ENCODE assay signal across 8 cellular contexts in the genomic region with DNA sequence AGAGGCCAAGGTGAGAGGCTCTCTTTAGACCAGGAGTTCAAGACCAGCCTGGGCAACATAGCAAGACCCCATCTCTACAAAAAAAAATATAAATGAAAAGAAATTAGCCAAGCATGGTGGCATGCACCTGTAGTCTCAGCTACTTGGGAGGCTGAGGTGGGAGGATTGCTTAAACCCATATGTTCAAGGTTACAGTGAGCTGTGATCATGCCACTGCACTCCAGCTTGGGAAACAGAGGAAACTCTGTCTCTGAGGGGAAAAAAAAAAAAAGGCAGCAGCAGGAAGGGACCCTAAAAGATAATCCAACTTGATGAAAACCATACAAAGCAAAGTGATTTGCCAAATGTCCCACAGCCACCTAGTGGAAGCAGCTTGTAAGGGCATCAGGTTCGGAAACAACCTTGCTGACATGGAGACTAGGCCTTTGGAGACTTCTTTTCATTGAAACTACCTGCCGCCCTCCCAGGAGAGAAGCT. TPM values are rescaled to one million over a fixed set of nuclear protein-coding genes. Genes with fewer than 3 reads are reported as not detected.
DNase-seq lines count a peak whose midpoint lies in the region; ATAC-seq and TF ChIP-seq lines count a peak whose summit lies in the region.

No MANE protein-coding gene starts in this region.

- no peak overlapping the region for H3K4me3 ChIP-seq in fibroblast of lung (replicated peaks in 1 of 4; ENCODE audit: control extremely low read depth in 1 of 4, insufficient read depth in 1 of 4, low read depth in 3 of 4, low read length in 4 of 4)
- H3K4me3 ChIP-seq in trophoblast cell (ENCODE audit: low read depth, low read length): no peak overlapping the region
- no peak overlapping the region for H3K4me3 ChIP-seq in vagina

- H3K36me3 ChIP-seq in fibroblast of lung (ENCODE audit: control insufficient read depth, insufficient read depth, low read length): peaks cover 7% of the 10 kb centered on the region
- H3K36me3 ChIP-seq in trophoblast cell (ENCODE audit: control insufficient read depth in 1 of 2, insufficient read depth in 2 of 2, low read length in 2 of 2): peaks cover 11 to 29% of the 10 kb centered on the region in 2 experiments
- H3K36me3 ChIP-seq in vagina: peaks cover 0 to 47% of the 10 kb centered on the region in 2 donors

- H2BK12ac ChIP-seq in trophoblast cell (ENCODE audit: low read length): no peak overlapping the region

- H3K9me3 ChIP-seq in fibroblast of lung (ENCODE audit: control insufficient read depth, insufficient read depth, low read depth, low read length) (no peaks in the 10 kb centered on the region), trophoblast cell (ENCODE audit: insufficient read depth, low read depth, low read length) (no peaks in the 10 kb centered on the region), vagina (no peaks in the 10 kb centered on the region)

- H3K4ac ChIP-seq in trophoblast cell (ENCODE audit: low read depth, low read length): no peak overlapping the region

- H3K79me2 ChIP-seq in fibroblast of lung (ENCODE audit: control insufficient read depth, insufficient read depth, low read length): no peaks in the 10 kb centered on the region
- no peaks in the 10 kb centered on the region for H3K79me2 ChIP-seq in trophoblast cell (ENCODE audit: control insufficient read depth, insufficient read depth, low read length, poor library complexity)

- no peak overlapping the region for H3K14ac ChIP-seq in trophoblast cell (ENCODE audit: low read length)

- intact Hi-C loops in vagina (cut with DNase I): no loop called here

- peak; percentile 78 for ATAC-seq in GM21529 (IDR thresholded peaks at IDR 0.05; ENCODE audit: unreplicated experiment)

- H4K91ac ChIP-seq in trophoblast cell (ENCODE audit: low read depth, low read length): no peak overlapping the region

- no peak overlapping the region for H3K9ac ChIP-seq in fibroblast of lung (ENCODE audit: insufficient read depth, low read length)
- no peak overlapping the region for H3K9ac ChIP-seq in trophoblast cell (ENCODE audit: low read length)

- H3K79me1 ChIP-seq in trophoblast cell (ENCODE audit: low read length): no peaks in the 10 kb centered on the region

- no peak overlapping the region for H2BK5ac ChIP-seq in trophoblast cell (ENCODE audit: low read depth, low read length, poor library complexity)

- H3K27me3 ChIP-seq in fibroblast of lung (ENCODE audit: control insufficient read depth, insufficient read depth, low read length) (no peaks in the 10 kb centered on the region), trophoblast cell (ENCODE audit: insufficient read depth, low read length) (no peaks in the 10 kb centered on the region), vagina (no peaks in the 10 kb centered on the region)

- H2BK120ac ChIP-seq in trophoblast cell (ENCODE audit: insufficient read depth, low read length, poor library complexity): no peak overlapping the region

- no peak overlapping the region for H3K23ac ChIP-seq in trophoblast cell (ENCODE audit: low read length)

- no CpG with 5 or more reads among the region's 2 CpGs for WGBS in trophoblast cell (ENCODE audit: extremely low coverage, insufficient coverage, insufficient read length)

- no peaks in the 10 kb centered on the region for H3K4me1 ChIP-seq in fibroblast of lung (ENCODE audit: control insufficient read depth, extremely low read depth, insufficient read depth, low read length)
- no peaks in the 10 kb centered on the region for H3K4me1 ChIP-seq in trophoblast cell (ENCODE audit: control insufficient read depth in 1 of 2, insufficient read depth in 2 of 2, low read length in 2 of 2)
- H3K4me1 ChIP-seq in vagina: no peaks in the 10 kb centered on the region

- H4K12ac ChIP-seq in trophoblast cell (ENCODE audit: low read depth, low read length): no peak overlapping the region

- H3K27ac ChIP-seq in fibroblast of lung (ENCODE audit: insufficient read depth, low read length) (no peak overlapping the region), trophoblast cell (ENCODE audit: low read depth, low read length) (no peak overlapping the region), vagina (no peak overlapping the region)

- TF ChIP-seq CTCF in fibroblast of lung (conservative IDR thresholded peaks at IDR 0.05 in 1 of 2, IDR thresholded peaks at IDR 0.05 in 1 of 2; ENCODE audit: low read depth in 1 of 2, low read length in 2 of 2): peak; percentile 86 to 92
- peak in 1 of 3 experiments; percentile 15 for TF ChIP-seq CTCF in vagina (IDR thresholded peaks at IDR 0.05)

- no peaks in the 10 kb centered on the region for H4K20me1 ChIP-seq in fibroblast of lung (ENCODE audit: control insufficient read depth, extremely low read depth, insufficient read depth, low read length)

- TF ChIP-seq POLR2A in vagina (IDR thresholded peaks at IDR 0.05): no peak

- H2AK5ac ChIP-seq in trophoblast cell (ENCODE audit: low read length): no peak overlapping the region

- H3K4me2 ChIP-seq in fibroblast of lung (ENCODE audit: extremely low read depth, insufficient read depth, low read length): no peak overlapping the region
- no peak overlapping the region for H3K4me2 ChIP-seq in trophoblast cell (ENCODE audit: low read length)

- H3K18ac ChIP-seq in trophoblast cell (ENCODE audit: low read length): no peak overlapping the region

- H4K8ac ChIP-seq in trophoblast cell (ENCODE audit: low read depth, low read length): no peak overlapping the region

- DNase-seq in DMS53 (lab: John Stamatoyannopoulos, UW): peak; percentile 77
- peak; percentile 46 for DNase-seq in NCI-H460 (ENCODE audit: extremely low read depth, low read depth)
- peak; percentile 16 for DNase-seq in activated T-cell treated with anti-CD3 and anti-CD28 coated beads for 24 hours (ENCODE audit: low read depth)
- peak; percentile 43 to 67 for DNase-seq in fibroblast of lung (ENCODE audit: low read depth in 2 of 2)
- DNase-seq in trophoblast cell: peak; percentile 16 to 66
- no peak for DNase-seq in DMS79 (lab: John Stamatoyannopoulos, UW)
- DNase-seq in vagina (ENCODE audit: extremely low spot score in 2 of 2): no peak

- H2AFZ ChIP-seq in fibroblast of lung (ENCODE audit: low read length) (no peak overlapping the region), trophoblast cell (ENCODE audit: insufficient read depth, low read length, poor library complexity) (no peak overlapping the region)

RNA-seq across cellular contexts. Expression of a gene that starts 15.6 kb away (rescaled TPM):
- 1.8 and 3.3 TPM in 2 replicates for total RNA-seq in NCI-H460 (2014; rRNA removed; shearing (Covaris generic))
- 1.1 and 6.0 TPM in 2 replicates for polyA plus RNA-seq in NCI-H460 (2014; cell fraction: nucleus; rRNA removed)
- total RNA-seq in fibroblast of lung: 2.8 and 5.1 TPM in 2 replicates
- polyA plus RNA-seq in fibroblast of lung: 1.3 TPM in 2 replicates
- 6.4 and 7.0 TPM in 2 replicates for polyA plus RNA-seq in fibroblast of lung (2012)
- polyA minus RNA-seq in fibroblast of lung (ENCODE audit: low replicate concordance): 3.7 TPM in 1 of 2 replicates, not detected in the other
- 2.2 and 2.6 TPM in 2 replicates for polyA plus RNA-seq in trophoblast cell (2013)
- 1.2 TPM for total RNA-seq in vagina

RNA-seq across cellular contexts. Expression of a gene that starts 16.4 kb away (rescaled TPM):
- total RNA-seq in NCI-H460 (2014; rRNA removed; shearing (Covaris generic)): 40.9 and 49.5 TPM in 2 replicates
- polyA plus RNA-seq in NCI-H460 (2014; cell fraction: nucleus; rRNA removed): 19.1 and 21.5 TPM in 2 replicates
- total RNA-seq in fibroblast of lung: 36.5 and 36.7 TPM in 2 replicates
- polyA plus RNA-seq in fibroblast of lung: 51.1 and 102 TPM in 2 replicates
- 159 and 285 TPM in 2 replicates for polyA plus RNA-seq in fibroblast of lung (2012)
- 17.2 and 37.0 TPM in 2 replicates for polyA minus RNA-seq in fibroblast of lung (ENCODE audit: low replicate concordance)
- 169 and 182 TPM in 2 replicates for polyA plus RNA-seq in trophoblast cell (2013)
- 90.4 TPM for total RNA-seq in vagina

RNA-seq across cellular contexts. Expression of a gene that starts 58.8 kb away (rescaled TPM):
- total RNA-seq in NCI-H460 (2014; rRNA removed; shearing (Covaris generic)): 23.1 and 27.8 TPM in 2 replicates
- polyA plus RNA-seq in NCI-H460 (2014; cell fraction: nucleus; rRNA removed): 15.1 and 23.7 TPM in 2 replicates
- 18.2 and 25.9 TPM in 2 replicates for total RNA-seq in fibroblast of lung
- polyA plus RNA-seq in fibroblast of lung: 14.3 and 18.4 TPM in 2 replicates
- polyA plus RNA-seq in fibroblast of lung (2012): 9.4 and 10.7 TPM in 2 replicates
- 2.7 and 5.0 TPM in 2 replicates for polyA minus RNA-seq in fibroblast of lung (ENCODE audit: low replicate concordance)
- 9.9 and 10.1 TPM in 2 replicates for polyA plus RNA-seq in trophoblast cell (2013)
- 24.8 TPM for total RNA-seq in vagina

Comparison
In these comparisons a context has a peak if more than half of its experiments do, and no peak if none do; other contexts are left out.
1. DNase-seq: peak in DMS53 (single experiment), NCI-H460 (single experiment), activated T-cell treated with anti-CD3 and anti-CD28 coated beads for 24 hours (single experiment), fibroblast of lung (2 of 2) and trophoblast cell (2 of 2); none in DMS79 (single experiment) and vagina (0 of 2).